Comparison of ENCODE assay signal across 14 cellular contexts in the genomic region with DNA sequence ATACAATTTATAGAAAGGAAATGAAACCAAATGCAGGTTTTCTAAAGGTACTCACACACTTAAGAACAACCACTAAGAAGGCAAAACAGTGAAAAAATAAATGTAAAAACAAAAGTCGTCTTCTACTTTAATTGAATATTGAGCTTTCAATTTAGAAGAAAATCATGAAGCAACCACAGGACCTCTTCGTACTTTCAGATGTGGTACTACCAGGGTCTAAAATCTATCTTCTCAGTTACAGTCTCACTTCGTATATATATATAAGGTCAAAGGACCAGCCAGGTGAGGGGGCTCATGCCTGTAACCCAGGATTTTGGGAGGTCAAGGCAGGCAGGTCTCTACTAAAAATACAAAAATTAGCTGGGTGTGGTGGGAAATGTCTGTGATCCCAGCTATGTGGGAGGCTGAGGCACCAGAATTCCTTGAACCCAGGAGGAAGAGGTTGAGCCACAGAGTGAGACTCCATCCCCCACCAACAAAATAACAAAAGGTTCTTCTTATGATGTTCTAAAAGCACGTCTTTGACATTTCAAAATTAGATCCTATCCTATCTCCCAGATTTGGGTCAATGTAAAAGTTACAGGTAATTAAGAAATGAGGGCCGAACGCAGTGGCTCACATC. TPM values are rescaled to one million over a fixed set of nuclear protein-coding genes. Genes with fewer than 3 reads are reported as not detected.
DNase-seq lines count a peak whose midpoint lies in the region; ATAC-seq lines count a peak whose summit lies in the region.
"Had no signal": no experiment of that assay in that cellular context is flagged by ENCODE, and none has a peak within 500 bp of the region (broad histone marks: within the 10 kb centered on the region; RNA-seq: fewer than 3 reads in every experiment).

No MANE protein-coding gene starts in this region.

- no peaks in the 10 kb centered on the region for H3K27me3 Mint-ChIP-seq in activated T-cell treated with anti-CD3 and anti-CD28 coated beads, Interleukin-2, amount 50 U/mL, for 4 hours (ENCODE audit: low read depth)
- H3K27me3 Mint-ChIP-seq in T-helper 17 cell = no peaks in the 10 kb centered on the region
- H3K27me3 Mint-ChIP-seq in effector memory CD8-positive, alpha-beta T cell = no peaks in the 10 kb centered on the region
- H3K27me3 Mint-ChIP-seq: brain had no signal

- H3K9me3 ChIP-seq in T-helper 17 cell (ENCODE audit: control insufficient read depth, low read length, poor library complexity, severe bottlenecking) = no peaks in the 10 kb centered on the region
- H3K9me3 ChIP-seq: thoracic aorta had no signal

- no peak for DNase-seq in activated T-cell treated with anti-CD3 and anti-CD28 coated beads, Interleukin-2, amount 50 U/mL, for 4 hours
- no peak for DNase-seq in activated T-cell treated with anti-CD3 and anti-CD28 coated beads for 4 hours
- no peak for DNase-seq in T-helper 17 cell
- no peak for DNase-seq in effector memory CD8-positive, alpha-beta T cell
- peak in 1 of 2 donors; percentile 54 for DNase-seq in stimulated activated effector memory CD8-positive, alpha-beta T cell treated with anti-CD3 and anti-CD28 coated beads, Interleukin-12 subunit alpha, Interleukin-12 subunit beta, amount 100 ng/mL, for 72 hours (ENCODE audit: low spot score in 2 of 2)
- no peak for DNase-seq in activated effector memory CD4-positive, alpha-beta T cell treated with anti-CD3 and anti-CD28 coated beads, Interleukin-2, amount 50 U/mL, for 16 hours
- DNase-seq: COR-L47, NCI-H187, NCI-H526, WERI-Rb-1 had no signal

- peak overlapping the region; percentile 56 for H3K4me3 Mint-ChIP-seq in activated T-cell treated with anti-CD3 and anti-CD28 coated beads, Interleukin-2, amount 50 U/mL, for 4 hours
- H3K4me3 Mint-ChIP-seq in T-helper 17 cell = peak overlapping the region; percentile 73
- H3K4me3 Mint-ChIP-seq in effector memory CD8-positive, alpha-beta T cell = peak overlapping the region; percentile 57 to 62
- peak overlapping the region; percentile 55 for H3K4me3 Mint-ChIP-seq in stimulated activated effector memory CD8-positive, alpha-beta T cell treated with anti-CD3 and anti-CD28 coated beads, Interleukin-12 subunit alpha, Interleukin-12 subunit beta, amount 100 ng/mL, for 72 hours
- H3K4me3 Mint-ChIP-seq: brain had no signal

- peak; percentile 64 to 77 for ATAC-seq in activated T-cell treated with anti-CD3 and anti-CD28 coated beads, Interleukin-2, amount 50 U/mL, for 4 hours
- ATAC-seq in T-helper 17 cell (peak; percentile 26), GM21423 (IDR thresholded peaks at IDR 0.05; ENCODE audit: unreplicated experiment) (no peak), HG02610 (IDR thresholded peaks at IDR 0.05; ENCODE audit: unreplicated experiment) (no peak)
- no peak for ATAC-seq in effector memory CD8-positive, alpha-beta T cell (replicated peaks)
- ATAC-seq in stimulated activated effector memory CD8-positive, alpha-beta T cell treated with anti-CD3 and anti-CD28 coated beads, Interleukin-12 subunit alpha, Interleukin-12 subunit beta, amount 100 ng/mL, for 72 hours = peak; percentile 89

- H3K4me1 Mint-ChIP-seq in activated T-cell treated with anti-CD3 and anti-CD28 coated beads, Interleukin-2, amount 50 U/mL, for 4 hours (ENCODE audit: low read depth) = peaks cover 50% of the 10 kb centered on the region
- peaks cover 34% of the 10 kb centered on the region for H3K4me1 Mint-ChIP-seq in T-helper 17 cell
- H3K4me1 Mint-ChIP-seq in effector memory CD8-positive, alpha-beta T cell (ENCODE audit: low read depth in 2 of 2) = peaks cover 30 to 48% of the 10 kb centered on the region in 2 donors
- peaks cover 45% of the 10 kb centered on the region for H3K4me1 Mint-ChIP-seq in stimulated activated effector memory CD8-positive, alpha-beta T cell treated with anti-CD3 and anti-CD28 coated beads, Interleukin-12 subunit alpha, Interleukin-12 subunit beta, amount 100 ng/mL, for 72 hours

- no peaks in the 10 kb centered on the region for H3K9me3 Mint-ChIP-seq in activated T-cell treated with anti-CD3 and anti-CD28 coated beads, Interleukin-2, amount 50 U/mL, for 4 hours
- H3K9me3 Mint-ChIP-seq in effector memory CD8-positive, alpha-beta T cell = no peaks in the 10 kb centered on the region
- no peaks in the 10 kb centered on the region for H3K9me3 Mint-ChIP-seq in stimulated activated effector memory CD8-positive, alpha-beta T cell treated with anti-CD3 and anti-CD28 coated beads, Interleukin-12 subunit alpha, Interleukin-12 subunit beta, amount 100 ng/mL, for 72 hours
- H3K9me3 Mint-ChIP-seq: brain had no signal

- peak overlapping the region; percentile 80 for H3K27ac Mint-ChIP-seq in T-helper 17 cell
- H3K27ac Mint-ChIP-seq in effector memory CD8-positive, alpha-beta T cell = peak overlapping the region; percentile 52 to 77
- H3K27ac Mint-ChIP-seq in stimulated activated effector memory CD8-positive, alpha-beta T cell treated with anti-CD3 and anti-CD28 coated beads, Interleukin-12 subunit alpha, Interleukin-12 subunit beta, amount 100 ng/mL, for 72 hours = peak overlapping the region; percentile 83

- peaks cover 47% of the 10 kb centered on the region for H3K36me3 Mint-ChIP-seq in activated T-cell treated with anti-CD3 and anti-CD28 coated beads, Interleukin-2, amount 50 U/mL, for 4 hours (ENCODE audit: insufficient read depth)
- H3K36me3 Mint-ChIP-seq in T-helper 17 cell (ENCODE audit: low read depth) = peaks cover 9% of the 10 kb centered on the region
- H3K36me3 Mint-ChIP-seq in effector memory CD8-positive, alpha-beta T cell (ENCODE audit: insufficient read depth) = peaks cover 98% of the 10 kb centered on the region
- H3K36me3 Mint-ChIP-seq in stimulated activated effector memory CD8-positive, alpha-beta T cell treated with anti-CD3 and anti-CD28 coated beads, Interleukin-12 subunit alpha, Interleukin-12 subunit beta, amount 100 ng/mL, for 72 hours = peaks cover 100% of the 10 kb centered on the region

RNA-seq across cellular contexts. Expression of a gene that starts 12.5 kb away (rescaled TPM):
- total RNA-seq in activated T-cell treated with anti-CD3 and anti-CD28 coated beads, Interleukin-2, amount 50 U/mL, for 4 hours = 100 to 1,000 TPM; 160 to 171 (median 171) TPM
- total RNA-seq in T-helper 17 cell = 10 to 100 TPM; 35.1 to 37.6 TPM

RNA-seq across cellular contexts. Expression of a gene that starts 12.5 kb away (rescaled TPM):
- total RNA-seq in activated T-cell treated with anti-CD3 and anti-CD28 coated beads, Interleukin-2, amount 50 U/mL, for 4 hours = 10 to 100 TPM; 29.0 to 39.4 (median 38.4) TPM
- 10 to 100 TPM; 16.8 to 19.4 TPM for total RNA-seq in T-helper 17 cell

RNA-seq across cellular contexts. Expression of a gene that starts 30.4 kb away (rescaled TPM):
- total RNA-seq in activated T-cell treated with anti-CD3 and anti-CD28 coated beads, Interleukin-2, amount 50 U/mL, for 4 hours = 100 to 1,000 TPM; 336 to 375 (median 337) TPM
- total RNA-seq in T-helper 17 cell = 1,000 to 10,000 TPM; 1,047 to 1,109 TPM

RNA-seq across cellular contexts. Expression of a gene that starts 47.0 kb away (rescaled TPM):
- 100 to 1,000 TPM; 229 to 264 (median 257) TPM for total RNA-seq in activated T-cell treated with anti-CD3 and anti-CD28 coated beads, Interleukin-2, amount 50 U/mL, for 4 hours
- 100 to 1,000 TPM; 215 to 250 TPM for total RNA-seq in T-helper 17 cell

RNA-seq across cellular contexts. Expression of a gene that starts 47.0 kb away (rescaled TPM):
- 100 to 1,000 TPM; 135 to 137 (median 136) TPM for total RNA-seq in activated T-cell treated with anti-CD3 and anti-CD28 coated beads, Interleukin-2, amount 50 U/mL, for 4 hours
- total RNA-seq in T-helper 17 cell = 10 to 100 TPM; 86.0 to 87.8 TPM

Comparison
In these comparisons a context has a peak if more than half of its experiments do, and no peak if none do; other contexts are left out.
1. ATAC-seq: peak in activated T-cell treated with anti-CD3 and anti-CD28 coated beads, Interleukin-2, amount 50 U/mL, for 4 hours (2 of 2), T-helper 17 cell (single experiment) and stimulated activated effector memory CD8-positive, alpha-beta T cell treated with anti-CD3 and anti-CD28 coated beads, Interleukin-12 subunit alpha, Interleukin-12 subunit beta, amount 100 ng/mL, for 72 hours (single experiment); none in effector memory CD8-positive, alpha-beta T cell (single experiment), GM21423 (single experiment) and HG02610 (single experiment).
2. RNA of a gene that starts 12.5 kb away (total RNA-seq): 160 to 171 TPM in activated T-cell treated with anti-CD3 and anti-CD28 coated beads, Interleukin-2, amount 50 U/mL, for 4 hours; 35.1 to 37.6 TPM in T-helper 17 cell; every median in the first group is over 4 times any median in the second.
3. Peak in every context shown above with its lines, with median percentiles within 50 percentile points of each other: H3K4me3 Mint-ChIP-seq and H3K27ac Mint-ChIP-seq.